ENCODE assay signal across 1 cellular context in genomic region chr22:41933411-41934177, GRCh38.
TF ChIP-seq lines count a peak whose summit lies in the region.

No MANE protein-coding gene starts in this region.

TF ChIP-seq in HepG2, 621 proteins besides CTCF, POLR2A, EP300 and RAD21:
- peak; percentile 56 for TF ChIP-seq AGO2 (optimal IDR thresholded peaks at IDR 0.05; ENCODE audit: low read depth, low read length)
- peak; percentile 13; the same call in 1 of the 2 replicates for TF ChIP-seq ZNF687 (CRISPR knock-in tag; IDR thresholded peaks at IDR 0.05)
- TF ChIP-seq ZNF792 (CRISPR knock-in tag; IDR thresholded peaks at IDR 0.05): no peak
- peak; percentile 10 for TF ChIP-seq AGO1 (IDR thresholded peaks at IDR 0.05; ENCODE audit: low read depth, low read length, poor library complexity, severe bottlenecking)
- TF ChIP-seq RFXAP (CRISPR knock-in tag; IDR thresholded peaks at IDR 0.05; ENCODE audit: borderline replicate concordance): no peak
TF ChIP-seq in HepG2: peak in this region for 3.
